Comparison of ENCODE assay signal across 11 cellular contexts in the genomic region with DNA sequence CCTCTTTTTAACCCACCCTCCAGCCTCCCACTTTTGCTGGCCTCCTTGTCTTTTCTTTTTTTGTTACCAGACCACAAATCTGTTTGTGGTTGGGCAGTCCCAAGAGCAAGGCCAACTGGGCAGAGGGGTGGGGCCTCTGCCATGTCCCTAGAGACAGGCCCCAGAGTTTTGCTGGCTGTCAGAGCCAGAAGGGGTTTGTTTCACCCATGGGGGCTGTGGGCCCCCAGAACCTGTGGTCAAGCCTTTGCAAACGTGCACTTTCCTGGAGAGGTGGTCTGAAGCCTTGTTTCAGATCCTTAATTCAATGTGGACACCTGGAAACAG. TPM values are rescaled to one million over a fixed set of nuclear protein-coding genes. Genes with fewer than 3 reads are reported as not detected.
DNase-seq lines count a peak whose midpoint lies in the region; ATAC-seq and TF ChIP-seq lines count a peak whose summit lies in the region.
"Had no signal": no experiment of that assay in that cellular context is flagged by ENCODE, and none has a peak within 500 bp of the region (broad histone marks: within the 10 kb centered on the region; RNA-seq: fewer than 3 reads in every experiment).

No MANE protein-coding gene starts in this region.

- H3K27me3 Mint-ChIP-seq in stimulated activated naive B cell treated with anti-CD40 and anti-IgM and Interleukin-4, amounts not matched to agents 10 μg/mL and 1 μg/mL and 100 μg/mL, for 72 hours: peaks cover 24 to 46% of the 10 kb centered on the region in 2 donors

- H3K36me3 ChIP-seq in GM23248 (ENCODE audit: low read depth) (no peaks in the 10 kb centered on the region), SJSA1 (peaks cover 48% of the 10 kb centered on the region), right atrium auricular region (no peaks in the 10 kb centered on the region)

- H3F3A ChIP-seq in GM23248 (ENCODE audit: insufficient read depth): peaks cover 45% of the 10 kb centered on the region

- H3K79me2 ChIP-seq in GM23248 (ENCODE audit: insufficient read depth): peaks cover 100% of the 10 kb centered on the region

- no peak overlapping the region for H2AFZ ChIP-seq in GM23248

- TF ChIP-seq CTCF in right atrium auricular region (IDR thresholded peaks at IDR 0.05) (no peak), coronary artery (IDR thresholded peaks at IDR 0.05) (no peak)

- peak overlapping the region; percentile 30; the same call in 1 of the 2 replicates for H3K4me3 ChIP-seq in GM23248
- H3K4me3 ChIP-seq in SJSA1: no peak overlapping the region
- H3K4me3 ChIP-seq in right atrium auricular region: no peak overlapping the region
- no peak overlapping the region for H3K4me3 ChIP-seq in coronary artery

- peaks cover 27 to 62% of the 10 kb centered on the region in 2 donors for H3K4me1 Mint-ChIP-seq in stimulated activated naive B cell treated with anti-CD40 and anti-IgM and Interleukin-4, amounts not matched to agents 10 μg/mL and 1 μg/mL and 100 μg/mL, for 72 hours

- in situ Hi-C loops in GM23248 (cut with MboI): loop anchor here (10.0 kb wide), 1 partner anchor 116 kb away; no protein-coding TSS in a partner anchor

- peak overlapping the region; percentile 88 for H3K9ac ChIP-seq in GM23248

- no peaks in the 10 kb centered on the region for H3K9me2 ChIP-seq in GM23248 (ENCODE audit: insufficient read depth)

- H3K4me3 Mint-ChIP-seq in stimulated activated naive B cell treated with anti-CD40 and anti-IgM and Interleukin-4, amounts not matched to agents 10 μg/mL and 1 μg/mL and 100 μg/mL, for 72 hours: no peak overlapping the region
- H3K4me3 Mint-ChIP-seq: activated CD4-positive, alpha-beta T cell treated with anti-CD3 and anti-CD28 coated beads, Interleukin-2, amount 10 ng/mL, durations not matched to agents 24 days and 14 days had no signal

- peaks cover 3% of the 10 kb centered on the region in 2 donors for H3K9me3 Mint-ChIP-seq in stimulated activated naive B cell treated with anti-CD40 and anti-IgM and Interleukin-4, amounts not matched to agents 10 μg/mL and 1 μg/mL and 100 μg/mL, for 72 hours
- H3K9me3 Mint-ChIP-seq: activated CD4-positive, alpha-beta T cell treated with anti-CD3 and anti-CD28 coated beads, Interleukin-2, amount 10 ng/mL, durations not matched to agents 24 days and 14 days; activated T-helper 2 cell treated with anti-CD3 and anti-CD28 coated beads, Interferon-gamma antibody, Interleukin-2, Interleukin-4, amounts not matched to agents 10 μg/mL and 5 μg/mL and 100 μg/mL, durations not matched to agents 14 hours and 24 hours and 36 hours had no signal

- peak overlapping the region; percentile 49 for H3K27ac Mint-ChIP-seq in stimulated activated naive B cell treated with anti-CD40 and anti-IgM and Interleukin-4, amounts not matched to agents 10 μg/mL and 1 μg/mL and 100 μg/mL, for 72 hours
- H3K27ac Mint-ChIP-seq: activated CD4-positive, alpha-beta T cell treated with anti-CD3 and anti-CD28 coated beads, Interleukin-2, amount 10 ng/mL, durations not matched to agents 24 days and 14 days; activated T-helper 2 cell treated with anti-CD3 and anti-CD28 coated beads, Interferon-gamma antibody, Interleukin-2, Interleukin-4, amounts not matched to agents 10 μg/mL and 5 μg/mL and 100 μg/mL, durations not matched to agents 14 hours and 24 hours and 36 hours had no signal

- ATAC-seq in stimulated activated naive B cell treated with anti-CD40 and anti-IgM and Interleukin-4, amounts not matched to agents 10 μg/mL and 1 μg/mL and 100 μg/mL, for 72 hours (replicated peaks): peak in 1 of 2 donors; percentile 8

- H3K27me3 ChIP-seq in GM23248 (replicated peaks; ENCODE audit: insufficient read depth) (no peaks in the 10 kb centered on the region), SJSA1 (replicated peaks) (no peaks in the 10 kb centered on the region), right atrium auricular region (no peaks in the 10 kb centered on the region)

- H3K27ac ChIP-seq in GM23248 (peak overlapping the region; percentile 100), SJSA1 (peak overlapping the region; percentile 41; the same call in 1 of the 2 replicates), right atrium auricular region (peak overlapping the region; percentile 90 to 97), coronary artery (peak overlapping the region in 1 of 2 donors; percentile 74)

- H3K4me2 ChIP-seq in GM23248 (ENCODE audit: unreplicated experiment): peak overlapping the region; percentile 71

- 86 to 94% methylated on average over 1 of the region's 1 CpG for WGBS in GM23248 (ENCODE audit: low coverage in 1 of 2, low lambda C conversion rate in 2 of 2, missing lambda C conversion rate in 2 of 2), 2 experiments

- DNase-seq in GM23248 (no peak), SJSA1 (ENCODE audit: low read depth in 1 of 2, low spot score in 2 of 2) (peak; percentile 56 to 65), right atrium auricular region (ENCODE audit: low spot score) (no peak), kidney tubule cell (ENCODE audit: low spot score) (no peak), coronary artery (ENCODE audit: low spot score) (no peak), epidermal melanocyte (ENCODE audit: insufficient read length, low spot score) (no peak)
- no peak for DNase-seq in stimulated activated naive B cell treated with anti-CD40 and anti-IgM and Interleukin-4, amounts not matched to agents 10 μg/mL and 1 μg/mL and 100 μg/mL, for 72 hours
- DNase-seq in NK-92 treated with Interleukin-12 subunit alpha and Interleukin-12 subunit beta, amount 100 ng/mL, for 24 hours (lab: John Stamatoyannopoulos, UW): no peak
- DNase-seq: activated CD4-positive, alpha-beta T cell treated with anti-CD3 and anti-CD28 coated beads, Interleukin-2, amount 10 ng/mL, durations not matched to agents 24 days and 14 days; NCI-H1694 treated with DMSO at 0.1 percent for 48 hours had no signal

- no peaks in the 10 kb centered on the region for H3K9me3 ChIP-seq in GM23248 (ENCODE audit: low read depth)
- no peaks in the 10 kb centered on the region for H3K9me3 ChIP-seq in SJSA1 (replicated peaks)
- H3K9me3 ChIP-seq in right atrium auricular region: no peaks in the 10 kb centered on the region

- H3K36me3 Mint-ChIP-seq in stimulated activated naive B cell treated with anti-CD40 and anti-IgM and Interleukin-4, amounts not matched to agents 10 μg/mL and 1 μg/mL and 100 μg/mL, for 72 hours: peaks cover 2 to 5% of the 10 kb centered on the region in 2 donors

- no peaks in the 10 kb centered on the region for H4K20me1 ChIP-seq in GM23248 (ENCODE audit: insufficient read depth)

- H3K4me1 ChIP-seq in GM23248 (ENCODE audit: insufficient read depth): peaks cover 67% of the 10 kb centered on the region
- peaks cover 92% of the 10 kb centered on the region for H3K4me1 ChIP-seq in SJSA1 (replicated peaks)
- peaks cover 0 to 100% of the 10 kb centered on the region in 2 donors for H3K4me1 ChIP-seq in right atrium auricular region

RNA-seq across cellular contexts. Expression of a gene that starts 10.3 kb away (rescaled TPM):
- 26.6 and 28.4 TPM in 2 replicates for total RNA-seq in GM23248 (2014; rRNA removed; shearing (Covaris generic))
- 20.9 and 21.9 TPM in 2 replicates for polyA plus RNA-seq in GM23248 (2016; fragmentation: Nextera tagmentation; extraction: Ambion mirVana)
- total RNA-seq in SJSA1 (2014; rRNA removed; shearing (Covaris generic)): 13.5 and 22.3 TPM in 2 replicates
- total RNA-seq in right atrium auricular region: 10 to 100 TPM; 59.3 to 71.0 TPM

Comparison
In these comparisons a context has a peak if more than half of its experiments do, and no peak if none do; other contexts are left out.
1. DNase-seq: peak in SJSA1 (2 of 2); none in GM23248 (single experiment), right atrium auricular region (single experiment), stimulated activated naive B cell treated with anti-CD40 and anti-IgM and Interleukin-4, amounts not matched to agents 10 μg/mL and 1 μg/mL and 100 μg/mL, for 72 hours (single experiment), kidney tubule cell (single experiment), NK-92 treated with Interleukin-12 subunit alpha and Interleukin-12 subunit beta, amount 100 ng/mL, for 24 hours (single experiment), coronary artery (single experiment) and epidermal melanocyte (single experiment).